Comparison of ENCODE assay signal across 8 cellular contexts in genomic region chr4:171812377-171813194, GRCh38. TPM values are rescaled to one million over a fixed set of nuclear protein-coding genes. Genes with fewer than 3 reads are reported as not detected.
DNase-seq lines count a peak whose midpoint lies in the region; ATAC-seq and TF ChIP-seq lines count a peak whose summit lies in the region.

No MANE protein-coding gene starts in this region.

- H3F3A ChIP-seq in PC-3 (ENCODE audit: low read length, unreplicated experiment) = no peaks in the 10 kb centered on the region

- no peak overlapping the region for H3K4me2 ChIP-seq in PC-3 (ENCODE audit: low read length)

- no TSS peak for BruUV-seq in PC-3 (replicated peaks; lab: Mats Ljungman, UMichigan)

- no peak overlapping the region for H2AFZ ChIP-seq in PC-3 (ENCODE audit: low read length)

- no peaks in the 10 kb centered on the region for H4K20me1 ChIP-seq in PC-3 (ENCODE audit: low read length)

- CTCF ChIA-PET in PC-3 (lab: Charles Lee) = no interaction called here

- H3K27me3 ChIP-seq in PC-3 (ENCODE audit: low read length) = no peaks in the 10 kb centered on the region

- H3K9ac ChIP-seq in PC-3 (ENCODE audit: low read length) = no peak overlapping the region

- peak; percentile 55 for DNase-seq in occipital lobe (lab: John Stamatoyannopoulos, UW)
- no peak for DNase-seq in Ammon's horn (ENCODE audit: low spot score)
- no peak for DNase-seq in NOMO-1 (lab: John Stamatoyannopoulos, UW; ENCODE audit: unreplicated experiment in 2 of 2)
- DNase-seq in hepatic stellate cell (ENCODE audit: low spot score) = no peak
- no peak for DNase-seq in PC-3

- H3K4me1 ChIP-seq in PC-3 (ENCODE audit: insufficient read depth, low read length) = no peaks in the 10 kb centered on the region

- no peaks in the 10 kb centered on the region for H3K9me3 ChIP-seq in PC-3 (ENCODE audit: low read length)

- H3K9me2 ChIP-seq in PC-3 (replicated peaks; ENCODE audit: low read length) = no peaks in the 10 kb centered on the region

- TF ChIP-seq CTCF in PC-3 (conservative IDR thresholded peaks at IDR 0.05; ENCODE audit: low read depth, low read length) = no peak

- H3K36me3 ChIP-seq in PC-3 (ENCODE audit: low read depth, low read length) = no peaks in the 10 kb centered on the region

- POLR2A ChIA-PET in PC-3 (lab: Charles Lee; ENCODE audit: unreplicated experiment) = no interaction called here

- H3K4me3 ChIP-seq in GM08714 (ENCODE audit: low read length) = peak overlapping the region; percentile 42; the same call in 1 of the 2 replicates
- H3K4me3 ChIP-seq in PC-3 (ENCODE audit: low read length) = no peak overlapping the region

- no peaks in the 10 kb centered on the region for H3K79me2 ChIP-seq in PC-3 (ENCODE audit: low read length)

- ATAC-seq in HG03175 (IDR thresholded peaks at IDR 0.05; ENCODE audit: unreplicated experiment) (peak; percentile 32), PC-3 (no peak)

- peak overlapping the region; percentile 19 for H3K27ac ChIP-seq in cingulate gyrus (ENCODE audit: low read depth, low read length)
- H3K27ac ChIP-seq in PC-3 (ENCODE audit: low read length) = no peak overlapping the region

- intact Hi-C loops in PC-3 (cut with micrococcal nuclease) = no loop called here

RNA-seq across cellular contexts. Expression of gene GALNTL6, which starts 0.6 kb away (rescaled TPM):
- 10.0 TPM for total RNA-seq in occipital lobe
- total RNA-seq in PC-3 (2014; rRNA removed) = not detected in 2 replicates

Comparison
In these comparisons a context has a peak if more than half of its experiments do, and no peak if none do; other contexts are left out.
1. RNA of gene GALNTL6, which starts 0.6 kb away (total RNA-seq): 10.0 TPM in occipital lobe (single experiment); not detected in PC-3; every median in the first group is over 10 times any median in the second.